ENCODE assay signal across 8 cellular contexts in the genomic region with DNA sequence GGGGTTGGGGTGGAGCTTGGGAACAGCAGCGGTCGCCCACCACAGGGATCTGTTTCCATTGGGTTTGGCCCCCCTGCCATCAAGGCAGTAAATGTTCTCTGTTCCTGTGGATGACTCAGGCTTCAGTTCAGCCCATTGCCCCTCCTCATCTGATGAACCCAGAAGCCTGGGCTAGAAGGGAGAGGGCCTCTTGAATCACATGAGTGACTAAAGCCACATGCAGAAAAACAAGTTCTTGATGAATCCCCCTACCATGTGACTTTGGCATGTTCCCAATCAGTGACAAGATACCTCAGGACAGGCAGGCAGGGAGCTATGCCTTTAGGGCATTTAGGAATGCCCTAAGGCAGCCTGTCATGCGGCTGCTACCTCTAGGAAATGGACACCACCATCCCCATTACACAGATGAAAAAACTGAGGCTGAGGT. TPM values are rescaled to one million over a fixed set of nuclear protein-coding genes. Genes with fewer than 3 reads are reported as not detected.
DNase-seq lines count a peak whose midpoint lies in the region; ATAC-seq and TF ChIP-seq lines count a peak whose summit lies in the region.

No MANE protein-coding gene starts in this region.

- intact Hi-C loops in breast epithelium (cut with DNase I; ENCODE audit: low total_unique reads): no loop called here

- no peak for TF ChIP-seq CTCF in breast epithelium (IDR thresholded peaks at IDR 0.05)
- no peak for TF ChIP-seq CTCF in type B pancreatic cell (conservative IDR thresholded peaks at IDR 0.05)

- H3K27ac Mint-ChIP-seq in activated naive CD8-positive, alpha-beta T cell treated with anti-CD3 and anti-CD28 coated beads, Interleukin-2, amount 50 U/mL, for 24 hours: no peak overlapping the region
- no peak overlapping the region for H3K27ac Mint-ChIP-seq in activated naive CD8-positive, alpha-beta T cell treated with anti-CD3 and anti-CD28 coated beads for 36 hours
- H3K27ac Mint-ChIP-seq in type B pancreatic cell: peak overlapping the region; percentile 95

- H3K27me3 ChIP-seq in breast epithelium: no peaks in the 10 kb centered on the region

- ATAC-seq in activated naive CD8-positive, alpha-beta T cell treated with anti-CD3 and anti-CD28 coated beads, Interleukin-2, amount 50 U/mL, for 24 hours: peak; percentile 25
- ATAC-seq in HG03457 (IDR thresholded peaks at IDR 0.05; ENCODE audit: unreplicated experiment): no peak
- ATAC-seq in GM18511 (IDR thresholded peaks at IDR 0.05; ENCODE audit: unreplicated experiment): no peak

- no peaks in the 10 kb centered on the region for H3K36me3 ChIP-seq in breast epithelium

- H3K4me3 ChIP-seq in breast epithelium: peak overlapping the region; percentile 90 to 98 (median 93)

- DNase-seq in activated naive CD8-positive, alpha-beta T cell treated with anti-CD3 and anti-CD28 coated beads, Interleukin-2, amount 50 U/mL, for 24 hours: no peak
- DNase-seq in activated naive CD8-positive, alpha-beta T cell treated with anti-CD3 and anti-CD28 coated beads for 36 hours: no peak
- DNase-seq in breast epithelium (ENCODE audit: low spot score in 2 of 2) (no peak), medulla oblongata (ENCODE audit: extremely low spot score) (peak; percentile 52), type B pancreatic cell (ENCODE audit: extremely low spot score, unreplicated experiment) (no peak), cerebellar nuclear complex (lab: John Stamatoyannopoulos, UW) (no peak)

- no peak for TF ChIP-seq POLR2A in breast epithelium (IDR thresholded peaks at IDR 0.05)

- no peak overlapping the region for H3K4me3 Mint-ChIP-seq in activated naive CD8-positive, alpha-beta T cell treated with anti-CD3 and anti-CD28 coated beads, Interleukin-2, amount 50 U/mL, for 24 hours
- H3K4me3 Mint-ChIP-seq in activated naive CD8-positive, alpha-beta T cell treated with anti-CD3 and anti-CD28 coated beads for 36 hours: no peak overlapping the region
- H3K4me3 Mint-ChIP-seq in type B pancreatic cell: peak overlapping the region; percentile 89

- H3K4me1 Mint-ChIP-seq in activated naive CD8-positive, alpha-beta T cell treated with anti-CD3 and anti-CD28 coated beads, Interleukin-2, amount 50 U/mL, for 24 hours: peaks cover 11% of the 10 kb centered on the region
- peaks cover 4% of the 10 kb centered on the region for H3K4me1 Mint-ChIP-seq in activated naive CD8-positive, alpha-beta T cell treated with anti-CD3 and anti-CD28 coated beads for 36 hours
- H3K4me1 Mint-ChIP-seq in type B pancreatic cell (ENCODE audit: unreplicated experiment): peaks cover 43% of the 10 kb centered on the region

- H3K27ac ChIP-seq in breast epithelium: peak overlapping the region; percentile 92 to 95

- no peaks in the 10 kb centered on the region for H3K36me3 Mint-ChIP-seq in activated naive CD8-positive, alpha-beta T cell treated with anti-CD3 and anti-CD28 coated beads, Interleukin-2, amount 50 U/mL, for 24 hours (ENCODE audit: low read depth)
- no peaks in the 10 kb centered on the region for H3K36me3 Mint-ChIP-seq in activated naive CD8-positive, alpha-beta T cell treated with anti-CD3 and anti-CD28 coated beads for 36 hours
- H3K36me3 Mint-ChIP-seq in type B pancreatic cell: peaks cover 10% of the 10 kb centered on the region

- H3K4me1 ChIP-seq in breast epithelium: no peaks in the 10 kb centered on the region

- H3K27me3 Mint-ChIP-seq in activated naive CD8-positive, alpha-beta T cell treated with anti-CD3 and anti-CD28 coated beads, Interleukin-2, amount 50 U/mL, for 24 hours: peaks cover 35% of the 10 kb centered on the region
- peaks cover 31% of the 10 kb centered on the region for H3K27me3 Mint-ChIP-seq in activated naive CD8-positive, alpha-beta T cell treated with anti-CD3 and anti-CD28 coated beads for 36 hours
- no peaks in the 10 kb centered on the region for H3K27me3 Mint-ChIP-seq in type B pancreatic cell

- H3K9me3 ChIP-seq in breast epithelium: no peaks in the 10 kb centered on the region

- H3K9me3 Mint-ChIP-seq in activated naive CD8-positive, alpha-beta T cell treated with anti-CD3 and anti-CD28 coated beads, Interleukin-2, amount 50 U/mL, for 24 hours: no peaks in the 10 kb centered on the region
- no peaks in the 10 kb centered on the region for H3K9me3 Mint-ChIP-seq in activated naive CD8-positive, alpha-beta T cell treated with anti-CD3 and anti-CD28 coated beads for 36 hours
- no peaks in the 10 kb centered on the region for H3K9me3 Mint-ChIP-seq in type B pancreatic cell

RNA-seq across cellular contexts. Expression of gene SH3PXD2B, which starts 2.5 kb away (rescaled TPM):
- under 1 TPM; 0.80 to 0.84 TPM for total RNA-seq in activated naive CD8-positive, alpha-beta T cell treated with anti-CD3 and anti-CD28 coated beads for 36 hours
- total RNA-seq in breast epithelium (100 to 1,000 TPM in 1 of 3 donors, 10 to 100 TPM in 2; 35.3 to 118 (median 43.9) TPM), type B pancreatic cell (ENCODE audit: low replicate concordance) (38.4 and 52.3 TPM in 2 replicates)

Comparison
In these comparisons a context has a peak if more than half of its experiments do, and no peak if none do; other contexts are left out.
1. RNA of gene SH3PXD2B, which starts 2.5 kb away (total RNA-seq): 38.4 to 52.3 TPM in type B pancreatic cell and 35.3 to 118 TPM in breast epithelium; 0.80 to 0.84 TPM in activated naive CD8-positive, alpha-beta T cell treated with anti-CD3 and anti-CD28 coated beads for 36 hours; every median in the first group is over 10 times any median in the second.